In genomic region chr9:25861416-25861815, GRCh38 we compare ENCODE assay signal across 27 cellular contexts.
"Had no signal": no experiment of that assay in that cellular context is flagged by ENCODE, and none has a peak within 500 bp of the region (broad histone marks: within the 10 kb centered on the region; RNA-seq: fewer than 3 reads in every experiment).

No MANE protein-coding gene starts in this region.

- H3K9me3 ChIP-seq: ascending aorta, breast epithelium, colonic mucosa had no signal

- H3K4me3 ChIP-seq: ascending aorta, breast epithelium, cardiac muscle cell, colonic mucosa, dorsolateral prefrontal cortex had no signal

- DNase-seq: activated CD4-positive, alpha-beta memory T cell treated with anti-CD3 and anti-CD28 coated beads for 36 hours; activated CD4-positive, alpha-beta T cell treated with anti-CD3 and anti-CD28 coated beads for 36 hours; activated CD4-positive, alpha-beta T cell treated with anti-CD3 and anti-CD28 coated beads, Interleukin-2, amount 10 ng/mL, durations not matched to agents 24 days and 14 days; activated CD4-positive, CD25-positive, alpha-beta regulatory T cell; activated CD4-positive, CD25-positive, alpha-beta regulatory T cell treated with anti-CD3 and anti-CD28 coated beads, Interleukin-2, amount 50 U/mL, for 72 hours; activated CD8-positive, alpha-beta memory T cell treated with anti-CD3 and anti-CD28 coated beads, Interleukin-2, amount 10 ng/mL, durations not matched to agents 7 days and 5 days; activated CD8-positive, alpha-beta memory T cell treated with anti-CD3 and anti-CD28 coated beads, Interleukin-2, amount 50 U/mL, for 4 hours; activated CD8-positive, alpha-beta T cell treated with anti-CD3 and anti-CD28 coated beads, Interleukin-2, amount 10 ng/mL, durations not matched to agents 7 days and 5 days; activated effector memory CD4-positive, alpha-beta T cell treated with anti-CD3 and anti-CD28 coated beads, Interleukin-2, amount 50 U/mL, for 16 hours; activated naive CD4-positive, alpha-beta T cell treated with anti-CD3 and anti-CD28 coated beads for 36 hours; activated naive CD8-positive, alpha-beta T cell treated with anti-CD3 and anti-CD28 coated beads for 36 hours; activated naive CD8-positive, alpha-beta T cell treated with anti-CD3 and anti-CD28 coated beads, Interleukin-2, amount 50 U/mL, for 24 hours; activated T-cell treated with anti-CD3 and anti-CD28 coated beads, Interleukin-2, amount 50 U/mL, for 1 hour; activated T-cell treated with anti-CD3 and anti-CD28 coated beads, Interleukin-2, amount 50 U/mL, for 48 hours; central memory CD4-positive, alpha-beta T cell; cerebellar nuclear complex; colonic mucosa; dorsolateral prefrontal cortex; effector memory CD4-positive, alpha-beta T cell; endodermal cell; foreskin fibroblast; head of caudate nucleus; hippocampal formation; T-helper 2 cell had no signal

- H3K27ac ChIP-seq: ascending aorta, breast epithelium, cardiac muscle cell, colonic mucosa, dorsolateral prefrontal cortex had no signal

- H3K36me3 ChIP-seq: ascending aorta, breast epithelium, cardiac muscle cell, colonic mucosa had no signal

- H3K4me1 ChIP-seq: ascending aorta, breast epithelium, colonic mucosa had no signal

- H3K27me3 ChIP-seq: ascending aorta, breast epithelium, cardiac muscle cell, colonic mucosa, dorsolateral prefrontal cortex had no signal
